In the genomic region with DNA sequence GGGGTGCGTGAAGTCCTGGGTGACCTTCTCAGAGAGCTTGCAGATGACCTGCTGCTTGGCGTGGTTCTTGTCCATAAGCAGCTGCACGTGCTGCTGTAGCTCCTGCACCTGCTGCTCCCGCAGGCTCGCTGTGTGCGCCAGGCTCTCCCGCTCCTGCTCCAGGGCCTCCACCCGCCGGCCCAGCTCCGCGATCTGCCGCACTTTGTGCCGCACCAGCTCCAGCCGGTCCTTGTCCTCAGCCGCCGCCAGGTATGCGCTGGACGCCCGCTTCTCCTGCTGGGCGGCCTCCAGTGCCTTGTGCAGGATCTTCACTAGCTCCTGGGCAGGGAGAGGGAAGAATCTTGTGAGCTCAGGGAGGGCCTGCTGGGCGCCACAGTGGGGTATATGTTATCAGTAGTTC, we compare ENCODE assay signal across 20 cellular contexts. TPM values are rescaled to one million over a fixed set of nuclear protein-coding genes. Genes with fewer than 3 reads are reported as not detected.
DNase-seq lines count a peak whose midpoint lies in the region; ATAC-seq and TF ChIP-seq lines count a peak whose summit lies in the region.
"Had no signal": no experiment of that assay in that cellular context is flagged by ENCODE, and none has a peak within 500 bp of the region (broad histone marks: within the 10 kb centered on the region; RNA-seq: fewer than 3 reads in every experiment).

No MANE protein-coding gene starts in this region.

- peaks cover 15% of the 10 kb centered on the region for H3K4me1 ChIP-seq in left ventricle myocardium inferior
- peaks cover 20 to 43% (median 33%) of the 10 kb centered on the region in 4 donors for H3K4me1 ChIP-seq in stomach
- peaks cover 0 to 30% of the 10 kb centered on the region in 2 donors for H3K4me1 ChIP-seq in thyroid gland

- TF ChIP-seq CTCF in left ventricle myocardium inferior (IDR thresholded peaks at IDR 0.05; ENCODE audit: borderline replicate concordance): no peak
- no peak for TF ChIP-seq CTCF in RWPE1 (conservative IDR thresholded peaks at IDR 0.05; ENCODE audit: low read depth)
- TF ChIP-seq CTCF in stomach (IDR thresholded peaks at IDR 0.05): no peak
- no peak for TF ChIP-seq CTCF in thyroid gland (IDR thresholded peaks at IDR 0.05)

- DNase-seq in cardiac septum (ENCODE audit: low spot score) (peak; percentile 64), left ventricle myocardium inferior (no peak), RWPE1 (ENCODE audit: low spot score) (no peak), epithelial cell of prostate (ENCODE audit: low read depth, low spot score) (no peak), stomach (peak; percentile 51), thyroid gland (no peak), NCI-H2227 treated with DMSO at 0.1 percent for 48 hours (lab: John Stamatoyannopoulos, UW) (no peak)
- DNase-seq: 8988T; CD8-positive, alpha-beta memory T cell; DMS79; MV-4-11; NCI-H1105 treated with DMSO at 0.1 percent for 48 hours; NCI-H2029 treated with DMSO at 0.1 percent for 48 hours; NCI-H2171; NCI-H524 treated with DMSO at 0.1 percent for 48 hours; NCI-H82; Peyer's patch had no signal

- no peak overlapping the region for H3K27ac ChIP-seq in left ventricle myocardium inferior (replicated peaks)
- peak overlapping the region; percentile 100 for H3K27ac ChIP-seq in RWPE1
- H3K27ac ChIP-seq in epithelial cell of prostate: peak overlapping the region; percentile 98
- peak overlapping the region; percentile 68 to 78 (median 72) for H3K27ac ChIP-seq in stomach
- H3K27ac ChIP-seq in thyroid gland: no peak overlapping the region
- H3K27ac ChIP-seq: BLaER1 treated with 17β-estradiol and CSF1 and Interleukin-3, amounts not matched to agents 10 nM and 100 nM; Peyer's patch had no signal

- no peak for ATAC-seq in GM19351 (IDR thresholded peaks at IDR 0.05; ENCODE audit: unreplicated experiment)
- ATAC-seq: Right ventricle myocardium inferior had no signal

- TF ChIP-seq POLR2A in stomach (IDR thresholded peaks at IDR 0.05) (no peak), thyroid gland (IDR thresholded peaks at IDR 0.05) (no peak)

- 69 to 91% (median 81%) methylated on average over 18 to 21 of the region's 21 CpGs for WGBS in stomach, 5 donors
- 96 to 100% methylated on average over 3 to 12 of the region's 21 CpGs for WGBS in thyroid gland, 2 donors

- no peak for TF ChIP-seq EP300 in stomach (IDR thresholded peaks at IDR 0.05)

- CTCF ChIA-PET in RWPE1 (lab: Yijun Ruan, JAX): interaction anchor here (1.4 kb wide), 1 partner anchor 44 kb away, joined by 4 read pairs; no protein-coding TSS in a partner anchor

- H3K36me3 ChIP-seq in left ventricle myocardium inferior (peaks cover 26% of the 10 kb centered on the region), stomach (peaks cover 0 to 62% (median 44%) of the 10 kb centered on the region in 4 donors), thyroid gland (peaks cover 13% of the 10 kb centered on the region in 2 donors)

- H3K4me3 ChIP-seq in left ventricle myocardium inferior: no peak overlapping the region
- no peak overlapping the region for H3K4me3 ChIP-seq in stomach
- H3K4me3 ChIP-seq in thyroid gland (replicated peaks in 1 of 3): no peak overlapping the region
- H3K4me3 ChIP-seq: BLaER1 treated with 17β-estradiol and CSF1 and Interleukin-3, amounts not matched to agents 10 nM and 100 nM; Peyer's patch had no signal

- H3K9me3 ChIP-seq in left ventricle myocardium inferior (replicated peaks): no peaks in the 10 kb centered on the region
- no peaks in the 10 kb centered on the region for H3K9me3 ChIP-seq in stomach
- H3K9me3 ChIP-seq in thyroid gland: no peaks in the 10 kb centered on the region
- H3K9me3 ChIP-seq: Peyer's patch had no signal

- H3K27me3 ChIP-seq in left ventricle myocardium inferior (ENCODE audit: low read depth) (no peaks in the 10 kb centered on the region), stomach (no peaks in the 10 kb centered on the region), thyroid gland (no peaks in the 10 kb centered on the region)
- H3K27me3 ChIP-seq: BLaER1 treated with 17β-estradiol and CSF1 and Interleukin-3, amounts not matched to agents 10 nM and 100 nM; Peyer's patch had no signal

- intact Hi-C loops in cardiac septum (cut with DNase I) (no loop called here), left ventricle myocardium inferior (cut with micrococcal nuclease) (no loop called here), stomach (cut with DNase I; ENCODE audit: low total_unique reads) (no loop called here), thyroid gland (cut with DNase I) (no loop called here)

- POLR2A ChIA-PET in RWPE1 (lab: Yijun Ruan, JAX; ENCODE audit: low non-redundant PET): no interaction called here

RNA-seq across cellular contexts. Expression of gene CORO2A, which starts 28.5 kb away (rescaled TPM):
- total RNA-seq in cardiac septum (0.19 TPM), left ventricle myocardium inferior (0.14 TPM), stomach (10 to 100 TPM in 4 of 5 donors, 1 to 10 TPM in 1; 4.5 to 26.7 (median 11.3) TPM), thyroid gland (1 to 10 TPM; 1.1 to 3.5 (median 2.1) TPM)
- 10 to 100 TPM in 1 of 3 donors, 1 to 10 TPM in 2; 2.8 to 10.8 (median 7.3) TPM for polyA plus RNA-seq in stomach

RNA-seq across cellular contexts. Expression of gene TBC1D2, which starts 34.5 kb away (rescaled TPM):
- 2.0 TPM for total RNA-seq in cardiac septum
- 1.7 TPM for total RNA-seq in left ventricle myocardium inferior
- total RNA-seq in stomach: 10 to 100 TPM in 3 of 5 donors, 1 to 10 TPM in 2; 2.9 to 36.4 (median 24.0) TPM
- polyA plus RNA-seq in stomach: 10 to 100 TPM in 1 of 3 donors, 1 to 10 TPM in 2; 6.4 to 28.5 (median 7.8) TPM
- total RNA-seq in thyroid gland: 10 to 100 TPM; 12.9 to 20.9 (median 18.3) TPM

Comparison
In these comparisons a context has a peak if more than half of its experiments do, and no peak if none do; other contexts are left out.
1. DNase-seq: peak in cardiac septum (single experiment) and stomach (single experiment); none in left ventricle myocardium inferior (single experiment), RWPE1 (single experiment), epithelial cell of prostate (single experiment), thyroid gland (0 of 2) and NCI-H2227 treated with DMSO at 0.1 percent for 48 hours (single experiment).
2. H3K27ac ChIP-seq: peak in RWPE1 (single experiment), epithelial cell of prostate (single experiment) and stomach (5 of 5); none in left ventricle myocardium inferior (single experiment) and thyroid gland (0 of 3).